ENCODE assay signal across 8 cellular contexts in the genomic region with DNA sequence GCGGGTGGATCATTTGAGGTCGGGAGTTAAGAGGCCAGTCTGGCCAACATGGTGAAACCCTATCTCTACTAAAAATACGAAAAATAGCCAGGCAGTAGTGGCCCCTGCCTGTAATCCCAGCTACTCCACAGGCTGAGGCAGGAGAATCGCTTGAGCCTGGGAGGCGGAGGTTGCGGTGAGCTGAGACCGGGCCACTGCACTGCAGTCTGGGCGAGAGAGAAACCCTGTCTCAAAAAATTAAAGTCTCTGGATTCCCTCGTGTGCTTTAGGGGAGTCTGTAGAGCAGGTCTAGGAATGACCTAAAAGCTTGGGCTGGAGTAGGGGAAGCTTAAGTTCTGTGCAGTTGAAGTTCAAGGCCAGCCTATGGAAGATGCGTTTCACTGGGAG. TPM values are rescaled to one million over a fixed set of nuclear protein-coding genes. Genes with fewer than 3 reads are reported as not detected.
DNase-seq lines count a peak whose midpoint lies in the region; TF ChIP-seq lines count a peak whose summit lies in the region.

No MANE protein-coding gene starts in this region.

- no peaks in the 10 kb centered on the region for H3K9me3 ChIP-seq in SU-DHL-6 (ENCODE audit: insufficient read depth, low read length)
- no peaks in the 10 kb centered on the region for H3K9me3 ChIP-seq in fibroblast of lung (ENCODE audit: control insufficient read depth, insufficient read depth, low read depth, low read length)

- H3K4me1 ChIP-seq in fibroblast of lung (ENCODE audit: control insufficient read depth, extremely low read depth, insufficient read depth, low read length) (peaks cover 5% of the 10 kb centered on the region), rectal smooth muscle tissue (ENCODE audit: control insufficient read depth, insufficient read depth, low read length) (peaks cover 6% of the 10 kb centered on the region)

- H3K27ac ChIP-seq in SU-DHL-6 (ENCODE audit: low read depth, low read length) = peak overlapping the region; percentile 54
- peak overlapping the region; percentile 89 for H3K27ac ChIP-seq in fibroblast of lung (ENCODE audit: insufficient read depth, low read length)
- peak overlapping the region; percentile 99 for H3K27ac ChIP-seq in rectal smooth muscle tissue (ENCODE audit: low read depth, low read length)

- TF ChIP-seq CTCF in GM12864 (IDR thresholded peaks at IDR 0.05; ENCODE audit: low read depth, low read length, missing control alignments) (no peak), SU-DHL-6 (IDR thresholded peaks at IDR 0.05; ENCODE audit: insufficient read depth, low read length, poor library complexity, severe bottlenecking) (no peak), fibroblast of lung (conservative IDR thresholded peaks at IDR 0.05 in 1 of 2, IDR thresholded peaks at IDR 0.05 in 1 of 2; ENCODE audit: low read depth in 1 of 2, low read length in 2 of 2) (no peak)

- peak overlapping the region; percentile 77 for H3K9ac ChIP-seq in SU-DHL-6 (ENCODE audit: low read length)
- peak overlapping the region; percentile 81 for H3K9ac ChIP-seq in fibroblast of lung (ENCODE audit: insufficient read depth, low read length)
- peak overlapping the region; percentile 45 for H3K9ac ChIP-seq in rectal smooth muscle tissue (ENCODE audit: low read length)

- peak overlapping the region; percentile 96 for H2AFZ ChIP-seq in SU-DHL-6 (ENCODE audit: low read depth, low read length, severe bottlenecking)
- H2AFZ ChIP-seq in fibroblast of lung (ENCODE audit: low read length) = peak overlapping the region; percentile 88

- DNase-seq in GM12864 (ENCODE audit: low read depth) (no peak), fibroblast of lung (ENCODE audit: low read depth in 2 of 2) (no peak), NCI-H187 treated with DMSO at 0.1 percent for 48 hours (lab: John Stamatoyannopoulos, UW) (no peak), DMS 273 (lab: John Stamatoyannopoulos, UW; ENCODE audit: unreplicated experiment) (no peak), DMS53 treated with DMSO at 0.1 percent for 48 hours (lab: John Stamatoyannopoulos, UW; ENCODE audit: unreplicated experiment) (no peak), HCEC 1CT (no peak)

- H4K20me1 ChIP-seq in SU-DHL-6 (ENCODE audit: low read depth, low read length) (no peaks in the 10 kb centered on the region), fibroblast of lung (ENCODE audit: control insufficient read depth, extremely low read depth, insufficient read depth, low read length) (no peaks in the 10 kb centered on the region)

- peaks cover 30% of the 10 kb centered on the region for H3F3A ChIP-seq in SU-DHL-6 (ENCODE audit: insufficient read depth)

- no peaks in the 10 kb centered on the region for H3K27me3 ChIP-seq in SU-DHL-6 (ENCODE audit: low read length)
- H3K27me3 ChIP-seq in fibroblast of lung (ENCODE audit: control insufficient read depth, insufficient read depth, low read length) = no peaks in the 10 kb centered on the region
- no peaks in the 10 kb centered on the region for H3K27me3 ChIP-seq in rectal smooth muscle tissue (ENCODE audit: control insufficient read depth, insufficient read depth, low read length)

- no peaks in the 10 kb centered on the region for H3K9me2 ChIP-seq in SU-DHL-6 (replicated peaks; ENCODE audit: insufficient read depth, low read length)

- H3K36me3 ChIP-seq in SU-DHL-6 (ENCODE audit: low read length) = 0 out of 2 replicates have a peak, but pooled peaks cover 2% of the 10 kb centered on the region
- no peaks in the 10 kb centered on the region for H3K36me3 ChIP-seq in fibroblast of lung (ENCODE audit: control insufficient read depth, insufficient read depth, low read length)
- peaks cover 3% of the 10 kb centered on the region for H3K36me3 ChIP-seq in rectal smooth muscle tissue (ENCODE audit: control insufficient read depth, insufficient read depth, low read length)

- H3K79me2 ChIP-seq in SU-DHL-6 (ENCODE audit: insufficient read depth, low read length) (no peaks in the 10 kb centered on the region; the same call in 1 of the 2 replicates), fibroblast of lung (ENCODE audit: control insufficient read depth, insufficient read depth, low read length) (peaks cover 25% of the 10 kb centered on the region)

- H3K4me3 ChIP-seq in GM12864 (ENCODE audit: low read depth, low read length) (peak overlapping the region; percentile 81), SU-DHL-6 (ENCODE audit: insufficient read depth, low read length, poor library complexity, severe bottlenecking) (peak overlapping the region; percentile 73), fibroblast of lung (replicated peaks in 1 of 4; ENCODE audit: control extremely low read depth in 1 of 4, insufficient read depth in 1 of 4, low read depth in 3 of 4, low read length in 4 of 4) (peak overlapping the region; percentile 35 to 92 (median 38)), rectal smooth muscle tissue (ENCODE audit: low read length) (peak overlapping the region; percentile 72)

- H3K4me2 ChIP-seq in SU-DHL-6 (ENCODE audit: low read depth, low read length, poor library complexity, severe bottlenecking) (peak overlapping the region; percentile 82), fibroblast of lung (ENCODE audit: extremely low read depth, insufficient read depth, low read length) (peak overlapping the region; percentile 91)

RNA-seq across cellular contexts. Expression of gene TULP3, which starts 0.7 kb away (rescaled TPM):
- total RNA-seq in fibroblast of lung = 30.0 and 39.3 TPM in 2 replicates
- polyA plus RNA-seq in fibroblast of lung = 47.0 and 54.4 TPM in 2 replicates
- polyA plus RNA-seq in fibroblast of lung (2012) = 36.0 and 38.3 TPM in 2 replicates
- polyA minus RNA-seq in fibroblast of lung (ENCODE audit: low replicate concordance) = 48.9 and 79.1 TPM in 2 replicates

RNA-seq across cellular contexts. Expression of gene RHNO1, which starts 13.0 kb away (rescaled TPM):
- 16.7 and 29.7 TPM in 2 replicates for total RNA-seq in fibroblast of lung
- polyA plus RNA-seq in fibroblast of lung = 33.2 and 42.5 TPM in 2 replicates
- 20.5 and 30.2 TPM in 2 replicates for polyA plus RNA-seq in fibroblast of lung (2012)
- polyA minus RNA-seq in fibroblast of lung (ENCODE audit: low replicate concordance) = 24.6 and 36.5 TPM in 2 replicates

RNA-seq across cellular contexts. Expression of gene FOXM1, which starts 13.0 kb away (rescaled TPM):
- total RNA-seq in fibroblast of lung = 1.3 and 7.3 TPM in 2 replicates
- polyA plus RNA-seq in fibroblast of lung = 14.6 and 71.3 TPM in 2 replicates
- polyA plus RNA-seq in fibroblast of lung (2012) = 18.3 and 69.2 TPM in 2 replicates
- polyA minus RNA-seq in fibroblast of lung (ENCODE audit: low replicate concordance) = 39.8 and 156 TPM in 2 replicates

RNA-seq across cellular contexts. Expression of gene TEX52, which starts 33.2 kb away (rescaled TPM):
- not detected in 2 replicates for total RNA-seq in fibroblast of lung
- not detected in 2 replicates for polyA plus RNA-seq in fibroblast of lung
- polyA plus RNA-seq in fibroblast of lung (2012) = not detected in 2 replicates
- not detected in 2 replicates for polyA minus RNA-seq in fibroblast of lung (ENCODE audit: low replicate concordance)

RNA-seq across cellular contexts. Expression of gene NRIP2, which starts 55.2 kb away (rescaled TPM):
- total RNA-seq in fibroblast of lung = under 0.01 and 0.17 TPM in 2 replicates
- polyA plus RNA-seq in fibroblast of lung = 0.08 and 0.21 TPM in 2 replicates
- 0.44 and 0.58 TPM in 2 replicates for polyA plus RNA-seq in fibroblast of lung (2012)
- 0.35 and 2.8 TPM in 2 replicates for polyA minus RNA-seq in fibroblast of lung (ENCODE audit: low replicate concordance)
